Comparison of ENCODE assay signal across 1 cellular context in the genomic region with DNA sequence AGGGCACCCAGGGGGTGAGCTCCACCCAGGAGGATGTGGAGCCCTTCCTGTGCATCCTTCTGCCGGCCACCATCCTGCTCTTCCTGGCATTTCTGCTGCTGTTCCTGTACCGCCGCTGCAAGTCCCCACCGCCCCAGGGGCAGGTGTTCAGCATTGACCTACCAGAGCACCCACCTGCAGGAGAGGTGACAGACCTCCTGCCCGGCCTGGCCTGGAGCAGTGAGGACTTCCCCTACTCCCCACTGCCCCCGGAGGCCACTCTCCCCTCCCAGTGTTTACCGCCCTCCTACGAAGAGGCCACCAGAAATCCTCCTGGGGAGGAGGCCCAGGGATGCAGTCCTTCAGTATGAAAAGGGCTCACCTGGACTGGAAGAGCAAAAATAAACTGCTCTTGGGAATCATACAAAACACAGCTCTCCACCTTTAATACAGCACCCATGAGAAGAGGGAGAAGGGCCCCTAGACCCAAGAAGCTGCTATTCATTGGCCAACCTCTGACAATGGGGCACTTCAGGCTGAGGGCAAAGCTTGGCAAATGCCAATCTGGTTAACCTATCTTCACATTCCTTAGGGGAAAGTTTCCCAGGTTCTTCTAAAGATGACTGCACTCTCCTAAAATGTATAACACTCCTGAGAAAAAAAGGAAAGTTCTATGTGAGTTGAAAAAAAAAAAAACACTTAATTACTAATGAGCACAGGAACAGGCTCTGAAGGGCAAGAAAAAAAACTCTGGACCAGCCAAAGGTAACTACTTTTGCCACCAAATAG.
TF ChIP-seq lines count a peak whose summit lies in the region.

No MANE protein-coding gene starts in this region.

TF ChIP-seq in GM23338, 12 proteins besides CTCF, POLR2A, EP300 and RAD21:
- TF ChIP-seq EZH2phosphoT487 (IDR thresholded peaks at IDR 0.05; ENCODE audit: unreplicated experiment) (no peak), EZH2 (IDR thresholded peaks at IDR 0.05; ENCODE audit: low read depth, unreplicated experiment) (no peak), ZNF462 (CRISPR knock-in tag; IDR thresholded peaks at IDR 0.05) (no peak), NANOG (IDR thresholded peaks at IDR 0.05; ENCODE audit: borderline replicate concordance) (no peak)
